In the genomic region with DNA sequence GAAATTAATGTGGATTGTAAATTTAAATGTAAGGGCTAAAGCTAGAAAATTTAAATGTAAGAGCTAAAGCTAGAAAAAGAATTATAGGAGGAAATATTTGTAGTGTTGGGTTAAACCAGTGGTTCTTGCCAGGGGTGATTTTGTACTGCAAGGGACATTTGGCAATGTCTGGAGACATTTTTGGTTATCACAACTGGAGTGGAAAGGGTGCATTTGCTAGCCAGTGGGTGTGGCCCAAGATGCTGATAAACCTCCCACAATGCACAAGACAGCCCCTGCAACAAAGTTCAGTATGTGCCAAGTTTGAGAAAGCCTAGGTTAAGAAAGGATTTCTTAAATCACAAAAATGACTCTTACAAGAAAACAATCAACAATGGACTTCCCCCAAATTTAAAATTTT, we compare ENCODE assay signal across 22 cellular contexts.
"Had no signal": no experiment of that assay in that cellular context is flagged by ENCODE, and none has a peak within 500 bp of the region (broad histone marks: within the 10 kb centered on the region; RNA-seq: fewer than 3 reads in every experiment).

No MANE protein-coding gene starts in this region.

- H3K27ac ChIP-seq: HL-60, SJSA1, SK-N-MC had no signal

- H3K4me1 ChIP-seq: SJSA1 had no signal

- H3K27me3 ChIP-seq: SJSA1 had no signal

- H3K4me3 ChIP-seq: SJSA1, SK-N-MC had no signal

- H3K9me3 ChIP-seq: SJSA1 had no signal

- H3K36me3 ChIP-seq: SJSA1 had no signal

- DNase-seq: Kasumi-1, KG1, MM.1S, NCI-H1092 treated with DMSO at 0.1 percent for 48 hours, NCI-H1436, NCI-H187, NCI-H2029, NCI-H2081 treated with DMSO at 0.1 percent for 48 hours, NCI-H2171, NCI-H226, NCI-H446, NCI-H510A, NCI-H524 treated with DMSO at 0.1 percent for 48 hours, NCI-H69, NCI-H774, Right ventricle myocardium superior, RPMI8226, SIG-M5, SW 1271 had no signal
